In the genomic region with DNA sequence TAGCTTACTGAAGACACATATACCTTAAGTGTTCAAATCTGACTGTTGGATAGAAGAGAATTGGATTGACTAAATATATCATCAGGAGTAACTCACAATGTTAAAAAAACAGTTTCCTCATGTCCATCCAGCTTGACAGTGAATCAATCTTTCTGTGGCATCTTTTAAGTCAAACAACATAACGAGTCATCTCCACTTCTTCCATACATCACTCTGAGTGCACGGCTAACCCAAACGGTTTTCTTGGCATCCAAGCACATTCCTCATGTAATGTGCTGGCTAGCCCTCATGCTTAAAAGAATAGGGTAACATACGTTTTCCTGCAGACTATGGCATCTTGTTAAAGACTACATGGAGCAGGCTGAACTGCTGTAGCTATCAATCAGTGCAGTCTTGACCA, we compare ENCODE assay signal across 16 cellular contexts.
A peak's percentile ranks its signal among the peaks of the same experiment; 100 is the strongest.
DNase-seq lines count a peak whose midpoint lies in the region; ATAC-seq, FAIRE-seq and TF ChIP-seq lines count a peak whose summit lies in the region.
"Had no signal": no experiment of that assay in that cellular context is flagged by ENCODE, and none has a peak within 500 bp of the region (broad histone marks: within the 10 kb centered on the region; RNA-seq: fewer than 3 reads in every experiment).

No MANE protein-coding gene starts in this region.

- peaks cover 0 to 2% of the 10 kb centered on the region in 2 donors for H3K9me3 Mint-ChIP-seq in activated naive CD4-positive, alpha-beta T cell treated with anti-CD3 and anti-CD28 coated beads, Interleukin-2, amount 50 U/mL, for 72 hours
- H3K9me3 Mint-ChIP-seq: H9, IgD-negative memory B cell had no signal

- H3K79me2 ChIP-seq in PC-3 (ENCODE audit: low read length) (no peaks in the 10 kb centered on the region), endothelial cell of umbilical vein (ENCODE audit: control insufficient read depth, insufficient read depth, low read length) (no peaks in the 10 kb centered on the region)

- intact Hi-C loops in PC-3 (cut with micrococcal nuclease), result no loop called here
- intact Hi-C loops in endothelial cell of umbilical vein (cut with micrococcal nuclease), result no loop called here

- no peak overlapping the region for H2BK120ac ChIP-seq in mesenchymal stem cell (ENCODE audit: low read depth, low read length)

- BruUV-seq in PC-3 (replicated peaks; lab: Mats Ljungman, UMichigan) (no TSS peak), endothelial cell of umbilical vein (replicated peaks; lab: Mats Ljungman, UMichigan) (no TSS peak)

- H2AFZ ChIP-seq in PC-3 (ENCODE audit: low read length) (no peak overlapping the region), endothelial cell of umbilical vein (ENCODE audit: low read depth, low read length) (no peak overlapping the region), mesenchymal stem cell (ENCODE audit: low read depth, low read length) (no peak overlapping the region)

- H3K14ac ChIP-seq in mesenchymal stem cell (ENCODE audit: low read length in 2 of 2), result no peak overlapping the region

- no peak for FAIRE-seq in endothelial cell of umbilical vein (lab: Jason Lieb, UNC)

- dilution Hi-C loops in endothelial cell of umbilical vein (cut with MboI; ENCODE audit: extremely low pct_ligation_motif_present, low sequenced_read_pairs), result no loop called here

- no peak overlapping the region for H3K9ac ChIP-seq in PC-3 (ENCODE audit: low read length)
- H3K9ac ChIP-seq in endothelial cell of umbilical vein (replicated peaks; ENCODE audit: extremely low read depth, insufficient read depth, low read length), result no peak overlapping the region
- H3K9ac ChIP-seq in mesenchymal stem cell (ENCODE audit: low read length), result no peak overlapping the region

- H2BK15ac ChIP-seq in mesenchymal stem cell (ENCODE audit: low read depth, poor library complexity, severe bottlenecking), result no peak overlapping the region

- TF ChIP-seq POLR2A in endothelial cell of umbilical vein (IDR thresholded peaks at IDR 0.05; ENCODE audit: low read depth, low read length), result no peak

- ATAC-seq in PC-3, result peak; percentile 15; the same call in 1 of the 2 replicates
- ATAC-seq in activated naive CD4-positive, alpha-beta T cell treated with anti-CD3 and anti-CD28 coated beads, Interleukin-2, amount 50 U/mL, for 72 hours, result no peak
- ATAC-seq in stimulated activated naive CD8-positive, alpha-beta T cell treated with anti-CD3 and anti-CD28 coated beads, Interleukin-15, Interleukin-2, amounts not matched to agents 100 U/mL and 50 U/mL, for 24 hours, result no peak

- no peaks in the 10 kb centered on the region for H3K9me3 ChIP-seq in PC-3 (ENCODE audit: low read length)
- no peaks in the 10 kb centered on the region for H3K9me3 ChIP-seq in endothelial cell of umbilical vein (replicated peaks; ENCODE audit: control insufficient read depth, insufficient read depth, low read length)
- no peaks in the 10 kb centered on the region for H3K9me3 ChIP-seq in mesenchymal stem cell (ENCODE audit: control insufficient read depth, low read length)

- 3% methylated on average over 4 of the region's 4 CpGs for WGBS in mesenchymal stem cell

- H4K20me1 ChIP-seq in PC-3 (ENCODE audit: low read length) (no peaks in the 10 kb centered on the region), endothelial cell of umbilical vein (replicated peaks; ENCODE audit: control insufficient read depth, extremely low read depth, insufficient read depth, low read length) (no peaks in the 10 kb centered on the region)

- no peaks in the 10 kb centered on the region for H3K79me1 ChIP-seq in mesenchymal stem cell (replicated peaks; ENCODE audit: low read length, poor library complexity, severe bottlenecking)

- DNase-seq in EL (peak; percentile 34), PC-3 (peak; percentile 73), endothelial cell of umbilical vein (ENCODE audit: low read depth, low spot score) (peak; percentile 33), mesenchymal stem cell (peak; percentile 32), NCI-H187 (lab: John Stamatoyannopoulos, UW) (no peak)
- DNase-seq in activated naive CD4-positive, alpha-beta T cell treated with anti-CD3 and anti-CD28 coated beads, Interleukin-2, amount 50 U/mL, for 72 hours (ENCODE audit: low spot score in 2 of 2), result no peak
- DNase-seq in activated T-cell treated with anti-CD3 and anti-CD28 coated beads, Interleukin-2, amount 50 U/mL, for 1 hour, result no peak
- no peak for DNase-seq in stimulated activated naive CD8-positive, alpha-beta T cell treated with anti-CD3 and anti-CD28 coated beads, Interleukin-15, Interleukin-2, amounts not matched to agents 100 U/mL and 50 U/mL, for 24 hours
- DNase-seq: ACHN; CD4-positive, alpha-beta T cell; H9; NCI-H1436 treated with DMSO at 0.1 percent for 48 hours; NCI-H345; NCI-H69 had no signal

- POLR2A ChIA-PET in PC-3 (lab: Charles Lee; ENCODE audit: unreplicated experiment) (no interaction called here), endothelial cell of umbilical vein (lab: Charles Lee) (interaction anchor here (0.7 kb wide), 1 partner anchor 8 kb away, joined by 3 read pairs; no protein-coding TSS in a partner anchor)

- no peak overlapping the region for H4K91ac ChIP-seq in mesenchymal stem cell (ENCODE audit: low read length)

- H3K4ac ChIP-seq in mesenchymal stem cell (ENCODE audit: low read depth in 1 of 2, low read length in 2 of 2), result no peak overlapping the region

- H3K18ac ChIP-seq in mesenchymal stem cell (ENCODE audit: low read depth in 1 of 2, low read length in 2 of 2), result no peak overlapping the region

- H3K27me3 ChIP-seq in PC-3 (ENCODE audit: low read length) (no peaks in the 10 kb centered on the region), endothelial cell of umbilical vein (ENCODE audit: control insufficient read depth in 2 of 2, insufficient read depth in 2 of 2, low read length in 2 of 2) (no peaks in the 10 kb centered on the region), mesenchymal stem cell (ENCODE audit: control insufficient read depth in 1 of 2, insufficient read depth in 1 of 2, low read length in 2 of 2) (no peaks in the 10 kb centered on the region)

- no peaks in the 10 kb centered on the region for H3K9me1 ChIP-seq in endothelial cell of umbilical vein (replicated peaks; ENCODE audit: control insufficient read depth, extremely low read depth, insufficient read depth, low read length)

- CTCF ChIA-PET in PC-3 (lab: Charles Lee), result interaction anchor here (0.7 kb wide), 1 partner anchor 29 kb away, joined by 3 read pairs; no protein-coding TSS in a partner anchor
- CTCF ChIA-PET in endothelial cell of umbilical vein (lab: Charles Lee), result interaction anchor here (0.8 to 2.0 kb wide), 3 partner anchors 21 to 114 kb away, joined by 3 to 7 read pairs (median 4); no protein-coding TSS in a partner anchor

- no peaks in the 10 kb centered on the region for H3K9me2 ChIP-seq in PC-3 (replicated peaks; ENCODE audit: low read length)

- no peak overlapping the region for H2AK5ac ChIP-seq in mesenchymal stem cell (ENCODE audit: low read length, severe bottlenecking)

- no peaks in the 10 kb centered on the region for H3K36me3 ChIP-seq in PC-3 (ENCODE audit: low read depth, low read length)
- H3K36me3 ChIP-seq in endothelial cell of umbilical vein (ENCODE audit: control insufficient read depth in 2 of 2, extremely low read depth in 1 of 2, insufficient read depth in 2 of 2, low read length in 2 of 2), result no peaks in the 10 kb centered on the region
- H3K36me3 ChIP-seq in mesenchymal stem cell (ENCODE audit: control insufficient read depth in 1 of 2, insufficient read depth in 2 of 2, low read depth in 1 of 2, low read length in 2 of 2), result no peaks in the 10 kb centered on the region

- no peaks in the 10 kb centered on the region for H3F3A ChIP-seq in PC-3 (ENCODE audit: low read length, unreplicated experiment)

- no peak overlapping the region for H3K27ac Mint-ChIP-seq in activated naive CD4-positive, alpha-beta T cell treated with anti-CD3 and anti-CD28 coated beads, Interleukin-2, amount 50 U/mL, for 72 hours
- H3K27ac Mint-ChIP-seq: B cell; CD4-positive, alpha-beta T cell; IgD-negative memory B cell had no signal

- H3K4me1 ChIP-seq in PC-3 (ENCODE audit: insufficient read depth, low read length) (peaks cover 21% of the 10 kb centered on the region), endothelial cell of umbilical vein (ENCODE audit: control insufficient read depth, extremely low read depth, insufficient read depth, low read length) (peaks cover 29% of the 10 kb centered on the region), mesenchymal stem cell (ENCODE audit: control insufficient read depth, insufficient read depth, low read depth, low read length) (no peaks in the 10 kb centered on the region)

- H3K27ac ChIP-seq in PC-3 (ENCODE audit: low read length) (no peak overlapping the region), endothelial cell of umbilical vein (ENCODE audit: insufficient read depth, low read depth, low read length) (no peak overlapping the region), mesenchymal stem cell (ENCODE audit: low read length, poor library complexity, severe bottlenecking) (no peak overlapping the region)

- H3K4me3 ChIP-seq in PC-3 (ENCODE audit: low read length), result no peak overlapping the region
- H3K4me3 ChIP-seq in endothelial cell of umbilical vein (replicated peaks in 1 of 3; ENCODE audit: insufficient read depth in 1 of 3, low read depth in 1 of 3, low read length in 3 of 3), result no peak overlapping the region
- H3K4me3 ChIP-seq in mesenchymal stem cell (ENCODE audit: insufficient read depth in 1 of 2, low read depth in 1 of 2, low read length in 2 of 2), result no peak overlapping the region

- H2BK12ac ChIP-seq in mesenchymal stem cell (ENCODE audit: low read length in 2 of 2), result no peak overlapping the region

- H4K8ac ChIP-seq in mesenchymal stem cell (ENCODE audit: low read length), result no peak overlapping the region

- no peaks in the 10 kb centered on the region for H3K36me3 Mint-ChIP-seq in activated naive CD4-positive, alpha-beta T cell treated with anti-CD3 and anti-CD28 coated beads, Interleukin-2, amount 50 U/mL, for 72 hours
- H3K36me3 Mint-ChIP-seq: IgD-negative memory B cell had no signal

- no peak overlapping the region for H2BK5ac ChIP-seq in mesenchymal stem cell (ENCODE audit: low read depth, low read length, poor library complexity, severe bottlenecking)

- H3K23ac ChIP-seq in mesenchymal stem cell (ENCODE audit: low read length in 2 of 2), result no peak overlapping the region

- TF ChIP-seq CTCF in PC-3 (conservative IDR thresholded peaks at IDR 0.05; ENCODE audit: low read depth, low read length) (no peak), endothelial cell of umbilical vein (IDR thresholded peaks at IDR 0.05; ENCODE audit: extremely low read depth in 1 of 2, insufficient read depth in 1 of 2, low read depth in 1 of 2, low read length in 2 of 2) (no peak)

- H3K4me2 ChIP-seq in PC-3 (ENCODE audit: low read length), result no peak overlapping the region
- no peak overlapping the region for H3K4me2 ChIP-seq in endothelial cell of umbilical vein (ENCODE audit: insufficient read depth, low read length)
- no peak overlapping the region for H3K4me2 ChIP-seq in mesenchymal stem cell (ENCODE audit: low read length, poor library complexity, severe bottlenecking)

TF ChIP-seq in endothelial cell of umbilical vein, 7 proteins besides CTCF, POLR2A, EP300 and RAD21 (continues in another document):
- no peak for TF ChIP-seq MAX (IDR thresholded peaks at IDR 0.05; ENCODE audit: insufficient read depth, insufficient read length)
- TF ChIP-seq MYC (IDR thresholded peaks at IDR 0.05; ENCODE audit: low read depth, low read length), result no peak

Comparison
In these comparisons a context has a peak if more than half of its experiments do, and no peak if none do; other contexts are left out.
1. DNase-seq: peak in EL (single experiment), PC-3 (single experiment), endothelial cell of umbilical vein (single experiment) and mesenchymal stem cell (single experiment); none in NCI-H187 (0 of 2), activated naive CD4-positive, alpha-beta T cell treated with anti-CD3 and anti-CD28 coated beads, Interleukin-2, amount 50 U/mL, for 72 hours (0 of 2), activated T-cell treated with anti-CD3 and anti-CD28 coated beads, Interleukin-2, amount 50 U/mL, for 1 hour (single experiment) and stimulated activated naive CD8-positive, alpha-beta T cell treated with anti-CD3 and anti-CD28 coated beads, Interleukin-15, Interleukin-2, amounts not matched to agents 100 U/mL and 50 U/mL, for 24 hours (single experiment).